ENCODE assay signal across 12 cellular contexts in the genomic region with DNA sequence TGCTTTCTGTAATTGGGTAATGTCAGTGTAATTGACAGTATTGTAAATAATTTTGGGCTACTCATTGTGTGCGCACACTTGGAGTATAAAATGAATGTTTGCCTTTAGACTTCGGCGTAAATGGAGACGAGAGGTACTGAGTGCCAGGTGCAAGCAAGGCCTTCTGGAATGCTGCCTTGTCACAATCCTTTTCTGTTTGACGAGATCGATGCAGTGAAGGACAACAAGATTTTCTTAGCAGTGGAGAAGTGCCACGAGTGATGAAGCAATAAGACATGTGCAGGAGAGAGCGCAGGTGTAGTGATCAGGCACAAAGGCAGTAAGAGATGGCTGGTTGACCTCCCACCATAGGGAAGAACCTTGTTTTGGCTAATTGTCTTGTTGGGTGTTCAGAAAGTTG.
A peak's percentile ranks its signal among the peaks of the same experiment; 100 is the strongest.
DNase-seq lines count a peak whose midpoint lies in the region; ATAC-seq and FAIRE-seq lines count a peak whose summit lies in the region.
"Had no signal": no experiment of that assay in that cellular context is flagged by ENCODE, and none has a peak within 500 bp of the region (broad histone marks: within the 10 kb centered on the region; RNA-seq: fewer than 3 reads in every experiment).

No MANE protein-coding gene starts in this region.

- peaks cover 37% of the 10 kb centered on the region for H3K4me1 Mint-ChIP-seq in memory B cell

- intact Hi-C loops in left ventricle myocardium superior (cut with micrococcal nuclease) = no loop called here

- H3K4me3 Mint-ChIP-seq in memory B cell = no peak overlapping the region

- peak; percentile 91 for FAIRE-seq in GM19239 (lab: Jason Lieb, UNC)

- DNase-seq in GM19239 (ENCODE audit: insufficient read length, low spot score) (no peak), NCI-H146 treated with DMSO at 0.1 percent for 48 hours (lab: John Stamatoyannopoulos, UW; ENCODE audit: unreplicated experiment) (peak; percentile 88), NCI-H748 treated with DMSO at 0.1 percent for 48 hours (lab: John Stamatoyannopoulos, UW) (peak; percentile 79), memory B cell (ENCODE audit: low spot score in 2 of 2) (no peak), GOT3 (lab: John Stamatoyannopoulos, UW) (no peak), left ventricle myocardium superior (no peak), LoVo (ENCODE audit: low spot score) (no peak)
- DNase-seq in stimulated activated CD4-positive, alpha-beta T cell treated with anti-CD3 and anti-CD28 coated beads, Interleukin-4, amount 100 ng/mL, for 24 hours = no peak
- DNase-seq: amniotic stem cell, heart right ventricle, kidney glomerular epithelial cell, NCI-H1694 treated with DMSO at 0.1 percent for 48 hours had no signal

- peak overlapping the region; percentile 45 for H3K27ac Mint-ChIP-seq in memory B cell

- H3K9me3 Mint-ChIP-seq in memory B cell = no peaks in the 10 kb centered on the region

- no peaks in the 10 kb centered on the region for H3K27me3 Mint-ChIP-seq in memory B cell

- ATAC-seq in memory B cell (ENCODE audit: low read depth) (no peak), left ventricle myocardium superior (no peak)
- ATAC-seq: heart right ventricle had no signal

- peaks cover 21% of the 10 kb centered on the region for H3K36me3 Mint-ChIP-seq in memory B cell

Comparison
In these comparisons a context has a peak if more than half of its experiments do, and no peak if none do; other contexts are left out.
1. DNase-seq: peak in NCI-H146 treated with DMSO at 0.1 percent for 48 hours (single experiment) and NCI-H748 treated with DMSO at 0.1 percent for 48 hours (single experiment); none in GM19239 (single experiment), memory B cell (0 of 2), GOT3 (single experiment), stimulated activated CD4-positive, alpha-beta T cell treated with anti-CD3 and anti-CD28 coated beads, Interleukin-4, amount 100 ng/mL, for 24 hours (single experiment), left ventricle myocardium superior (single experiment) and LoVo (single experiment).